Comparison of ENCODE assay signal across 8 cellular contexts in genomic region chr20:17558154-17558940, GRCh38. TPM values are rescaled to one million over a fixed set of nuclear protein-coding genes. Genes with fewer than 3 reads are reported as not detected.
DNase-seq lines count a peak whose midpoint lies in the region; ATAC-seq and TF ChIP-seq lines count a peak whose summit lies in the region.

No MANE protein-coding gene starts in this region.

- no peak overlapping the region for H3K14ac ChIP-seq in mesenchymal stem cell (ENCODE audit: low read length in 2 of 2)

- ATAC-seq in GM18867 (IDR thresholded peaks at IDR 0.05; ENCODE audit: unreplicated experiment), result no peak

- H3K9me3 ChIP-seq in mesenchymal stem cell (ENCODE audit: control insufficient read depth, low read length) (no peaks in the 10 kb centered on the region), vagina (no peaks in the 10 kb centered on the region)

- DNase-seq in activated effector memory CD4-positive, alpha-beta T cell treated with anti-CD3 and anti-CD28 coated beads, Interleukin-2, amount 50 U/mL, for 16 hours, result peak; percentile 66
- DNase-seq in activated effector memory CD4-positive, alpha-beta T cell treated with Interleukin-2 at 50 U/mL for 16 hours, result no peak
- DNase-seq in RPMI8226 (peak; percentile 11), coronary artery (ENCODE audit: low spot score) (peak; percentile 86), mesenchymal stem cell (peak; percentile 99), vagina (ENCODE audit: extremely low spot score in 2 of 2) (peak in 1 of 2 donors; percentile 90), glutamatergic neuron (no peak)

- H3K36me3 ChIP-seq in mesenchymal stem cell (ENCODE audit: control insufficient read depth in 1 of 2, insufficient read depth in 2 of 2, low read depth in 1 of 2, low read length in 2 of 2) (no peaks in the 10 kb centered on the region), vagina (no peaks in the 10 kb centered on the region)

- no peak overlapping the region for H2BK15ac ChIP-seq in mesenchymal stem cell (ENCODE audit: low read depth, poor library complexity, severe bottlenecking)

- H3K4me3 Mint-ChIP-seq in glutamatergic neuron (ENCODE audit: unreplicated experiment), result no peak overlapping the region

- H2AK5ac ChIP-seq in mesenchymal stem cell (ENCODE audit: low read length, severe bottlenecking), result no peak overlapping the region

- no peak for TF ChIP-seq POLR2A in vagina (IDR thresholded peaks at IDR 0.05)

- no peak overlapping the region for H2AFZ ChIP-seq in mesenchymal stem cell (ENCODE audit: low read depth, low read length)

- 13% methylated on average over 6 of the region's 7 CpGs for WGBS in mesenchymal stem cell

- H3K36me3 Mint-ChIP-seq in glutamatergic neuron (ENCODE audit: unreplicated experiment), result no peaks in the 10 kb centered on the region

- H4K8ac ChIP-seq in mesenchymal stem cell (ENCODE audit: low read length), result peak overlapping the region; percentile 45

- peak overlapping the region; percentile 63 to 81 for H3K18ac ChIP-seq in mesenchymal stem cell (ENCODE audit: low read depth in 1 of 2, low read length in 2 of 2)

- H3K9me3 Mint-ChIP-seq in glutamatergic neuron (ENCODE audit: unreplicated experiment), result no peaks in the 10 kb centered on the region

- H4K91ac ChIP-seq in mesenchymal stem cell (ENCODE audit: low read length), result peak overlapping the region; percentile 44

- no peak overlapping the region for H2BK5ac ChIP-seq in mesenchymal stem cell (ENCODE audit: low read depth, low read length, poor library complexity, severe bottlenecking)

- peaks cover 2% of the 10 kb centered on the region for H3K4me1 Mint-ChIP-seq in glutamatergic neuron (ENCODE audit: low read depth, unreplicated experiment)

- intact Hi-C loops in vagina (cut with DNase I), result no loop called here

- H2BK12ac ChIP-seq in mesenchymal stem cell (ENCODE audit: low read length in 2 of 2), result no peak overlapping the region

- H3K27me3 ChIP-seq in mesenchymal stem cell (ENCODE audit: control insufficient read depth in 1 of 2, insufficient read depth in 1 of 2, low read length in 2 of 2), result no peaks in the 10 kb centered on the region
- H3K27me3 ChIP-seq in vagina, result no peaks in the 10 kb centered on the region

- H3K27ac ChIP-seq in coronary artery (peak overlapping the region; percentile 86), mesenchymal stem cell (ENCODE audit: low read length, poor library complexity, severe bottlenecking) (peak overlapping the region; percentile 99), vagina (peak overlapping the region; percentile 81)

- peaks cover 8% of the 10 kb centered on the region for H3K79me1 ChIP-seq in mesenchymal stem cell (replicated peaks; ENCODE audit: low read length, poor library complexity, severe bottlenecking)

- H3K23ac ChIP-seq in mesenchymal stem cell (ENCODE audit: low read length in 2 of 2), result no peak overlapping the region

- H3K4ac ChIP-seq in mesenchymal stem cell (ENCODE audit: low read depth in 1 of 2, low read length in 2 of 2), result peak overlapping the region in 1 of 2 experiments; percentile 73

- H3K4me3 ChIP-seq in coronary artery (peak overlapping the region; percentile 42), mesenchymal stem cell (ENCODE audit: insufficient read depth in 1 of 2, low read depth in 1 of 2, low read length in 2 of 2) (peak overlapping the region; percentile 29 to 52), vagina (no peak overlapping the region)

- H3K27me3 Mint-ChIP-seq in glutamatergic neuron (ENCODE audit: unreplicated experiment), result no peaks in the 10 kb centered on the region

- H3K9ac ChIP-seq in mesenchymal stem cell (ENCODE audit: low read length), result peak overlapping the region; percentile 92

- no peak overlapping the region for H2BK120ac ChIP-seq in mesenchymal stem cell (ENCODE audit: low read depth, low read length)

- peak overlapping the region; percentile 46 for H3K4me2 ChIP-seq in mesenchymal stem cell (ENCODE audit: low read length, poor library complexity, severe bottlenecking)

- TF ChIP-seq CTCF in coronary artery (IDR thresholded peaks at IDR 0.05), result no peak
- no peak for TF ChIP-seq CTCF in vagina (IDR thresholded peaks at IDR 0.05)
- TF ChIP-seq CTCF in glutamatergic neuron (IDR thresholded peaks at IDR 0.05; ENCODE audit: partially characterized antibody, unreplicated experiment), result no peak

- no peak overlapping the region for H3K27ac Mint-ChIP-seq in glutamatergic neuron (ENCODE audit: unreplicated experiment)

- peaks cover 16% of the 10 kb centered on the region for H3K4me1 ChIP-seq in mesenchymal stem cell (ENCODE audit: control insufficient read depth, insufficient read depth, low read depth, low read length)
- H3K4me1 ChIP-seq in vagina, result peaks cover 30% of the 10 kb centered on the region

RNA-seq across cellular contexts. Expression of gene DSTN, which starts 11.5 kb away (rescaled TPM):
- 931 TPM for polyA plus RNA-seq in mesenchymal stem cell (2013, experiment 1 of 2)
- 914 TPM for polyA plus RNA-seq in mesenchymal stem cell (2013, experiment 2 of 2)
- total RNA-seq in vagina (326 TPM), glutamatergic neuron (ENCODE audit: unreplicated experiment) (233 TPM)

RNA-seq across cellular contexts. Expression of gene BFSP1, which starts 27.2 kb away (rescaled TPM):
- polyA plus RNA-seq in mesenchymal stem cell (2013, experiment 1 of 2), result 6.3 TPM
- polyA plus RNA-seq in mesenchymal stem cell (2013, experiment 2 of 2), result 6.0 TPM
- total RNA-seq in vagina (0.49 TPM), glutamatergic neuron (ENCODE audit: unreplicated experiment) (0.69 TPM)

Comparison
In these comparisons a context has a peak if more than half of its experiments do, and no peak if none do; other contexts are left out.
1. DNase-seq: peak in activated effector memory CD4-positive, alpha-beta T cell treated with anti-CD3 and anti-CD28 coated beads, Interleukin-2, amount 50 U/mL, for 16 hours (single experiment), RPMI8226 (single experiment), coronary artery (single experiment) and mesenchymal stem cell (single experiment); none in activated effector memory CD4-positive, alpha-beta T cell treated with Interleukin-2 at 50 U/mL for 16 hours (single experiment) and glutamatergic neuron (single experiment).
2. H3K4me3 ChIP-seq: peak in coronary artery (single experiment) and mesenchymal stem cell (2 of 2); none in vagina (0 of 2).
3. Peak in every context shown above with its lines, with median percentiles within 50 percentile points of each other: H3K27ac ChIP-seq.